Comparison of ENCODE assay signal across 17 cellular contexts in the genomic region with DNA sequence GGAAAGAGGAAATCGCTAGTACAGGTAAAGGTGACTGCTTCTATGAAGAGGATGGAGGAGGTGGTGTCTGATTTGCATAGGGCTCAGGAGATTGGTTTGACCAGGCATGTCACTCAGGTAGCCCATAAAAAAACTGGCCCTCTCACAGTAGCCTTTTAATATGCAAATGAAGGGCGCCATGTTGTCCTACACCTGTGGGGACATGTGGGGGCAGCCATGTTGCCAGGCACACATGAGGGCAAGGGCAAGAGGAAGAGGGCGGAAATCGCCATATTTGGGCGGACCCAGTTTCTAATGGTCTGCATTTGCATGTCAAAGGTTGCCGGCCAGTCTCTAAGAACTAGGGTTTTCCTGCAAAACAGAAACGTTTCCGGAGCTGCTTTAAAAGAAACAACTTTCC.
DNase-seq lines count a peak whose midpoint lies in the region; TF ChIP-seq lines count a peak whose summit lies in the region.
"Had no signal": no experiment of that assay in that cellular context is flagged by ENCODE, and none has a peak within 500 bp of the region (broad histone marks: within the 10 kb centered on the region; RNA-seq: fewer than 3 reads in every experiment).

No MANE protein-coding gene starts in this region.

- no peak overlapping the region for H3K4me2 ChIP-seq in GM23248 (ENCODE audit: unreplicated experiment)

- CTCF ChIA-PET in HEK293 (lab: Yijun Ruan, JAX) = no interaction called here

- H3K4me3 ChIP-seq in GM23248 (no peak overlapping the region), HEK293 (ENCODE audit: low read depth, low read length) (no peak overlapping the region)
- H3K4me3 ChIP-seq: gastroesophageal sphincter had no signal

- H3K79me2 ChIP-seq in GM23248 (ENCODE audit: insufficient read depth) = no peaks in the 10 kb centered on the region

- H3K9ac ChIP-seq in GM23248 = no peak overlapping the region

- no peaks in the 10 kb centered on the region for H3K4me1 ChIP-seq in GM23248 (ENCODE audit: insufficient read depth)
- H3K4me1 ChIP-seq in HEK293 (ENCODE audit: control insufficient read depth, insufficient read depth, low read length) = no peaks in the 10 kb centered on the region
- H3K4me1 ChIP-seq: gastroesophageal sphincter had no signal

- H3K9me3 ChIP-seq in GM23248 (ENCODE audit: low read depth) (no peaks in the 10 kb centered on the region), HEK293 (ENCODE audit: control insufficient read depth, insufficient read depth, low read depth, low read length) (no peaks in the 10 kb centered on the region)
- H3K9me3 ChIP-seq: gastroesophageal sphincter had no signal

- H3K36me3 ChIP-seq in GM23248 (ENCODE audit: low read depth) = no peaks in the 10 kb centered on the region
- H3K36me3 ChIP-seq in HEK293 (ENCODE audit: control insufficient read depth in 2 of 2, insufficient read depth in 1 of 2, low read length in 2 of 2) = no peaks in the 10 kb centered on the region
- H3K36me3 ChIP-seq: gastroesophageal sphincter had no signal

- 0 out of 2 replicates have a peak overlapping the region, but pooled peaks have one; percentile 39 for H2AFZ ChIP-seq in GM23248

- H3K9me2 ChIP-seq in GM23248 (ENCODE audit: insufficient read depth) = no peaks in the 10 kb centered on the region; the same call in 1 of the 2 replicates

- no peaks in the 10 kb centered on the region for H3F3A ChIP-seq in GM23248 (ENCODE audit: insufficient read depth)

- POLR2A ChIA-PET in HEK293 (lab: Yijun Ruan, JAX) = no interaction called here

- DNase-seq in GM23248 (no peak), RPMI7951 (ENCODE audit: low read depth) (peak; percentile 0), iPS-NIHi7 (ENCODE audit: extremely low spot score) (peak; percentile 24), NCI-H2081 treated with DMSO at 0.1 percent for 48 hours (lab: John Stamatoyannopoulos, UW) (no peak), NCI-H345 treated with DMSO at 0.1 percent for 48 hours (lab: John Stamatoyannopoulos, UW; ENCODE audit: unreplicated experiment) (no peak)
- no peak for DNase-seq in stimulated activated CD4-positive, alpha-beta T cell treated with anti-CD3 and anti-CD28 coated beads, Interleukin-2, amount 100 ng/mL, for 24 hours
- DNase-seq: activated B cell treated with CpG ODN at 0.5 μM for 24 hours; anterior cingulate cortex; caudate nucleus; DMS153; IMR-90; NCI-H69; stimulated activated naive CD8-positive, alpha-beta T cell treated with anti-CD3 and anti-CD28 coated beads, Interleukin-15, Interleukin-2, amounts not matched to agents 100 U/mL and 50 U/mL, for 24 hours; T-helper 9 cell had no signal

- WGBS in GM23248 (ENCODE audit: low coverage in 1 of 2, low lambda C conversion rate in 2 of 2, missing lambda C conversion rate in 2 of 2), 2 experiments = 56 to 64% methylated on average over 8 of the region's 8 CpGs

- TF ChIP-seq CTCF in HEK293 (tag by site-specific recombination; IDR thresholded peaks at IDR 0.05) = no peak

- in situ Hi-C loops in GM23248 (cut with MboI) = no loop called here

- H3K27me3 ChIP-seq in GM23248 (replicated peaks; ENCODE audit: insufficient read depth) = no peaks in the 10 kb centered on the region
- H3K27me3 ChIP-seq: gastroesophageal sphincter had no signal

- H3K27ac ChIP-seq in GM23248 (no peak overlapping the region), HEK293 (ENCODE audit: extremely low read depth, low read depth, low read length) (no peak overlapping the region)
- H3K27ac ChIP-seq: gastroesophageal sphincter, HL-60 had no signal

- H4K20me1 ChIP-seq in GM23248 (ENCODE audit: insufficient read depth) = no peaks in the 10 kb centered on the region

TF ChIP-seq in HEK293, 187 proteins besides CTCF, POLR2A, EP300 and RAD21:
- TF ChIP-seq SP3 (tag by site-specific recombination; IDR thresholded peaks at IDR 0.05) = peak; percentile 26; the same call in 1 of the 2 replicates
- no peak for TF ChIP-seq KLF9 (tag by site-specific recombination; IDR thresholded peaks at IDR 0.05; ENCODE audit: low read depth)

Comparison
In these comparisons a context has a peak if more than half of its experiments do, and no peak if none do; other contexts are left out.
1. DNase-seq: peak in RPMI7951 (single experiment) and iPS-NIHi7 (single experiment); none in GM23248 (single experiment), stimulated activated CD4-positive, alpha-beta T cell treated with anti-CD3 and anti-CD28 coated beads, Interleukin-2, amount 100 ng/mL, for 24 hours (0 of 2), NCI-H2081 treated with DMSO at 0.1 percent for 48 hours (single experiment) and NCI-H345 treated with DMSO at 0.1 percent for 48 hours (single experiment).